In the genomic region with DNA sequence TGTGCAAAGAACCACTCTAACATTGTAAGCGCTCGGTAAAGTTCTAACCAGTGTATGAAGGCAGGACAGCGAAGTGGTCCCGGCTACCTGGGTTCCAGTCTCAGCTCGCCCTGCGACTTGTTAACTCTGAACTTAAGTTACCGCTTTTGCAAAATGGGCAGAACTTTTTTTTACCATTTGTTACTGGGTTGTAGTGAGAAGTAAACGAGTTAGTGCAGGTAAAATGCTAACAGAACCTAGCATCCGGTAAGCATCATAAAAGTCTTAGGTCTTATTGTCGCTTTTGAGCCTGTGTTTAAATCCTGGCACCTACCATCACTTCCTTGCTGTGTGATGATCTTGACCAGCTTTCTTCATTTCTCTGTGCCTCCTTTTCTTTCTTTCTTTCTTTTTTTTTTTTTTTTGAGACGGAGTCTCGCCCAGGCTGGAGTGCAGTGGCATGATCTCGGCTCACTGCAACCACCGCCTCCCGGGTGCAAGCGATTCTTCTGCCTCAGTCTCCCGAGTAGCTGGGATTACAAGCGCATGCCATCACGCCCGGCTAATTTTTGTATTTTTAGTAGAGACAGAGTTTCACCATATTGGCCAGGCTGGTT, we compare ENCODE assay signal across 8 cellular contexts. TPM values are rescaled to one million over a fixed set of nuclear protein-coding genes. Genes with fewer than 3 reads are reported as not detected.
DNase-seq lines count a peak whose midpoint lies in the region; ATAC-seq lines count a peak whose summit lies in the region.

No MANE protein-coding gene starts in this region.

- H3K36me3 Mint-ChIP-seq in activated T-helper 1 cell treated with anti-CD3 and anti-CD28 coated beads, Interleukin-12 subunit alpha, Interleukin-12 subunit beta, Interleukin-2, Interleukin-4 antibody, amounts not matched to agents 30 ng/mL and 10 ng/mL and 1 ng/mL, durations not matched to agents 14 hours and 24 hours and 36 hours (ENCODE audit: low read depth), result peaks cover 21% of the 10 kb centered on the region

- peak overlapping the region; percentile 97 for H3K27ac Mint-ChIP-seq in activated T-helper 1 cell treated with anti-CD3 and anti-CD28 coated beads, Interleukin-12 subunit alpha, Interleukin-12 subunit beta, Interleukin-2, Interleukin-4 antibody, amounts not matched to agents 30 ng/mL and 10 ng/mL and 1 ng/mL, durations not matched to agents 14 hours and 24 hours and 36 hours

- H3K4me1 Mint-ChIP-seq in activated T-helper 1 cell treated with anti-CD3 and anti-CD28 coated beads, Interleukin-12 subunit alpha, Interleukin-12 subunit beta, Interleukin-2, Interleukin-4 antibody, amounts not matched to agents 30 ng/mL and 10 ng/mL and 1 ng/mL, durations not matched to agents 14 hours and 24 hours and 36 hours (ENCODE audit: low read depth), result peaks cover 46% of the 10 kb centered on the region

- ATAC-seq in Right ventricle myocardium superior (ENCODE audit: poor library complexity) (peak; percentile 18), GM21367 (IDR thresholded peaks at IDR 0.05; ENCODE audit: unreplicated experiment) (no peak)
- ATAC-seq in stimulated activated naive CD8-positive, alpha-beta T cell treated with anti-CD3 and anti-CD28 coated beads, Interleukin-15, Interleukin-2, amounts not matched to agents 100 U/mL and 50 U/mL, for 24 hours, result peak; percentile 0

- no peaks in the 10 kb centered on the region for H3K27me3 Mint-ChIP-seq in activated T-helper 1 cell treated with anti-CD3 and anti-CD28 coated beads, Interleukin-12 subunit alpha, Interleukin-12 subunit beta, Interleukin-2, Interleukin-4 antibody, amounts not matched to agents 30 ng/mL and 10 ng/mL and 1 ng/mL, durations not matched to agents 14 hours and 24 hours and 36 hours (ENCODE audit: insufficient read depth)

- intact Hi-C loops in Right ventricle myocardium superior (cut with DNase I), result no loop called here
- intact Hi-C loops in cardiac septum (cut with DNase I), result loop anchor here (2.0 kb wide), 2 partner anchors 14 to 34 kb away; a partner anchor contains a TSS
- intact Hi-C loops in activated T-helper 1 cell treated with anti-CD3 and anti-CD28 coated beads, Interleukin-12 subunit alpha, Interleukin-12 subunit beta, Interleukin-2, Interleukin-4 antibody, amounts not matched to agents 30 ng/mL and 10 ng/mL and 1 ng/mL, durations not matched to agents 14 hours and 24 hours and 36 hours (cut with micrococcal nuclease), result loop anchor here (2.0 to 10.0 kb wide), 3 partner anchors 46 to 382 kb away; a partner anchor contains a TSS

- no peak for DNase-seq in Right ventricle myocardium superior
- DNase-seq in cardiac septum (ENCODE audit: low spot score), result no peak
- no peak for DNase-seq in activated T-helper 1 cell treated with anti-CD3 and anti-CD28 coated beads, Interleukin-12 subunit alpha, Interleukin-12 subunit beta, Interleukin-2, Interleukin-4 antibody, amounts not matched to agents 30 ng/mL and 10 ng/mL and 1 ng/mL, durations not matched to agents 14 hours and 24 hours and 36 hours (ENCODE audit: low spot score)
- DNase-seq in stimulated activated naive CD8-positive, alpha-beta T cell treated with anti-CD3 and anti-CD28 coated beads, Interleukin-15, Interleukin-2, amounts not matched to agents 100 U/mL and 50 U/mL, for 24 hours, result no peak
- no peak for DNase-seq in foreskin melanocyte
- DNase-seq in COLO668 (lab: John Stamatoyannopoulos, UW; ENCODE audit: unreplicated experiment), result no peak

- no peaks in the 10 kb centered on the region for H3K9me3 Mint-ChIP-seq in activated T-helper 1 cell treated with anti-CD3 and anti-CD28 coated beads, Interleukin-12 subunit alpha, Interleukin-12 subunit beta, Interleukin-2, Interleukin-4 antibody, amounts not matched to agents 30 ng/mL and 10 ng/mL and 1 ng/mL, durations not matched to agents 14 hours and 24 hours and 36 hours

- peak overlapping the region; percentile 96 for H3K4me3 ChIP-seq in iPS-11a (ENCODE audit: low read depth, low read length)

- H3K4me3 Mint-ChIP-seq in activated T-helper 1 cell treated with anti-CD3 and anti-CD28 coated beads, Interleukin-12 subunit alpha, Interleukin-12 subunit beta, Interleukin-2, Interleukin-4 antibody, amounts not matched to agents 30 ng/mL and 10 ng/mL and 1 ng/mL, durations not matched to agents 14 hours and 24 hours and 36 hours, result peak overlapping the region; percentile 96

RNA-seq across cellular contexts. Expression of a gene that starts 0.7 kb away (rescaled TPM):
- total RNA-seq in Right ventricle myocardium superior, result 18.4 TPM
- total RNA-seq in cardiac septum, result 17.5 TPM
- 154 and 157 TPM in 2 replicates for total RNA-seq in activated T-helper 1 cell treated with anti-CD3 and anti-CD28 coated beads, Interleukin-12 subunit alpha, Interleukin-12 subunit beta, Interleukin-2, Interleukin-4 antibody, amounts not matched to agents 30 ng/mL and 10 ng/mL and 1 ng/mL, durations not matched to agents 14 hours and 24 hours and 36 hours

RNA-seq across cellular contexts. Expression of a gene that starts 0.8 kb away (rescaled TPM):
- 44.6 TPM for total RNA-seq in Right ventricle myocardium superior
- total RNA-seq in cardiac septum, result 33.8 TPM
- 124 TPM in 2 replicates for total RNA-seq in activated T-helper 1 cell treated with anti-CD3 and anti-CD28 coated beads, Interleukin-12 subunit alpha, Interleukin-12 subunit beta, Interleukin-2, Interleukin-4 antibody, amounts not matched to agents 30 ng/mL and 10 ng/mL and 1 ng/mL, durations not matched to agents 14 hours and 24 hours and 36 hours

RNA-seq across cellular contexts. Expression of a gene that starts 14.6 kb away (rescaled TPM):
- total RNA-seq in Right ventricle myocardium superior, result 7.2 TPM
- 9.4 TPM for total RNA-seq in cardiac septum
- 2.4 and 2.5 TPM in 2 replicates for total RNA-seq in activated T-helper 1 cell treated with anti-CD3 and anti-CD28 coated beads, Interleukin-12 subunit alpha, Interleukin-12 subunit beta, Interleukin-2, Interleukin-4 antibody, amounts not matched to agents 30 ng/mL and 10 ng/mL and 1 ng/mL, durations not matched to agents 14 hours and 24 hours and 36 hours

RNA-seq across cellular contexts. Expression of a gene that starts 32.9 kb away (rescaled TPM):
- 38.2 TPM for total RNA-seq in Right ventricle myocardium superior
- 25.7 TPM for total RNA-seq in cardiac septum
- total RNA-seq in activated T-helper 1 cell treated with anti-CD3 and anti-CD28 coated beads, Interleukin-12 subunit alpha, Interleukin-12 subunit beta, Interleukin-2, Interleukin-4 antibody, amounts not matched to agents 30 ng/mL and 10 ng/mL and 1 ng/mL, durations not matched to agents 14 hours and 24 hours and 36 hours, result 73.8 and 78.1 TPM in 2 replicates

RNA-seq across cellular contexts. Expression of a gene that starts 32.9 kb away (rescaled TPM):
- total RNA-seq in Right ventricle myocardium superior (17.7 TPM), cardiac septum (28.4 TPM)
- 173 and 175 TPM in 2 replicates for total RNA-seq in activated T-helper 1 cell treated with anti-CD3 and anti-CD28 coated beads, Interleukin-12 subunit alpha, Interleukin-12 subunit beta, Interleukin-2, Interleukin-4 antibody, amounts not matched to agents 30 ng/mL and 10 ng/mL and 1 ng/mL, durations not matched to agents 14 hours and 24 hours and 36 hours
